Comparison of ENCODE assay signal across 15 cellular contexts in genomic region chr1:55235722-55236121, GRCh38. TPM values are rescaled to one million over a fixed set of nuclear protein-coding genes. Genes with fewer than 3 reads are reported as not detected.
A peak's percentile ranks its signal among the peaks of the same experiment; 100 is the strongest.
DNase-seq lines count a peak whose midpoint lies in the region; ATAC-seq, FAIRE-seq and TF ChIP-seq lines count a peak whose summit lies in the region.
"Had no signal": no experiment of that assay in that cellular context is flagged by ENCODE, and none has a peak within 500 bp of the region (broad histone marks: within the 10 kb centered on the region; RNA-seq: fewer than 3 reads in every experiment).

No MANE protein-coding gene starts in this region.

- no peak overlapping the region for H3K9ac ChIP-seq in SK-N-SH

- H3K9me2 ChIP-seq in SK-N-SH: no peaks in the 10 kb centered on the region
- H3K9me2 ChIP-seq in GM23338 (ENCODE audit: insufficient read depth): peaks cover 3% of the 10 kb centered on the region

- no peaks in the 10 kb centered on the region for H3K9me3 ChIP-seq in SK-N-SH
- no peaks in the 10 kb centered on the region for H3K9me3 ChIP-seq in small intestine (ENCODE audit: control insufficient read depth, low read depth)
- H3K9me3 ChIP-seq: MG63 had no signal

- no peak for TF ChIP-seq POLR2A in H54 (IDR thresholded peaks at IDR 0.05; ENCODE audit: low read depth, low read length)

- TF ChIP-seq CTCF in SK-N-SH (IDR thresholded peaks at IDR 0.05) (no peak), fibroblast of pulmonary artery (IDR thresholded peaks at IDR 0.05; ENCODE audit: low read length, missing control alignments) (no peak), GM23338 (conservative IDR thresholded peaks at IDR 0.05; ENCODE audit: low read depth in 2 of 2) (no peak)

- H3K36me3 ChIP-seq in SK-N-SH (replicated peaks in 1 of 2; ENCODE audit: control insufficient read depth in 1 of 2, insufficient read depth in 2 of 2, low read length in 1 of 2) (no peaks in the 10 kb centered on the region), small intestine (ENCODE audit: control insufficient read depth in 2 of 2, insufficient read depth in 2 of 2, low read length in 2 of 2) (no peaks in the 10 kb centered on the region), GM23338 (ENCODE audit: insufficient read depth) (no peaks in the 10 kb centered on the region)
- H3K36me3 ChIP-seq: MG63 had no signal

- CTCF ChIA-PET in SK-N-SH (lab: Yijun Ruan, JAX): interaction anchor here (0.8 to 1.4 kb wide), 2 partner anchors 11 to 13 kb away, joined by 4 to 5 read pairs; no protein-coding TSS in a partner anchor

- no peaks in the 10 kb centered on the region for H4K20me1 ChIP-seq in SK-N-SH (ENCODE audit: insufficient read depth)
- H4K20me1 ChIP-seq in GM23338 (replicated peaks; ENCODE audit: insufficient read depth): no peaks in the 10 kb centered on the region

- no peak overlapping the region for H3K27ac Mint-ChIP-seq in GM23338
- H3K27ac Mint-ChIP-seq: activated CD4-positive, alpha-beta memory T cell treated with anti-CD3 and anti-CD28 coated beads, Interleukin-2, amount 10 ng/mL, durations not matched to agents 7 days and 5 days; activated naive CD8-positive, alpha-beta T cell had no signal

- no peaks in the 10 kb centered on the region for H3F3A ChIP-seq in SK-N-SH (replicated peaks; ENCODE audit: insufficient read depth)
- H3F3A ChIP-seq in GM23338 (replicated peaks; ENCODE audit: low read depth): no peaks in the 10 kb centered on the region

- TF ChIP-seq EP300 in SK-N-SH (IDR thresholded peaks at IDR 0.05; ENCODE audit: borderline replicate concordance in 1 of 2, low read depth in 1 of 2, low read length in 1 of 2): no peak

- H3K4me3 ChIP-seq in SK-N-SH (ENCODE audit: low read depth in 2 of 2, low read length in 1 of 2) (peak overlapping the region in 1 of 2 experiments; percentile 25; a peak in 1 of 4 replicates), fibroblast of pulmonary artery (replicated peaks; ENCODE audit: low read depth, low read length) (no peak overlapping the region), small intestine (ENCODE audit: low read depth in 1 of 2, low read length in 2 of 2) (no peak overlapping the region), GM23338 (no peak overlapping the region)
- H3K4me3 ChIP-seq: lung, MG63 had no signal

- FAIRE-seq in H54 (lab: Jason Lieb, UNC): peak; percentile 84
- FAIRE-seq in small intestine (lab: Jason Lieb, UNC): no peak
- FAIRE-seq: G401.6 had no signal

- H3K4me3 Mint-ChIP-seq in GM23338: no peak overlapping the region
- H3K4me3 Mint-ChIP-seq: activated CD4-positive, alpha-beta memory T cell treated with anti-CD3 and anti-CD28 coated beads, Interleukin-2, amount 10 ng/mL, durations not matched to agents 7 days and 5 days; activated naive CD8-positive, alpha-beta T cell had no signal

- H3K4me2 ChIP-seq in SK-N-SH: 0 out of 2 replicates have a peak overlapping the region, but pooled peaks have one; percentile 18
- H3K4me2 ChIP-seq in GM23338: no peak overlapping the region

- POLR2A ChIA-PET in SK-N-SH (lab: Yijun Ruan, JAX): no interaction called here

- DNase-seq in H54 (ENCODE audit: insufficient read length, low spot score) (peak; percentile 43), SK-N-SH (no peak), fibroblast of pulmonary artery (ENCODE audit: low read depth) (peak; percentile 46), small intestine (peak; percentile 14), GM23338 (ENCODE audit: low spot score) (no peak), NCI-H1092 (lab: John Stamatoyannopoulos, UW) (no peak)
- DNase-seq: activated CD4-positive, alpha-beta memory T cell treated with anti-CD3 and anti-CD28 coated beads, Interleukin-2, amount 10 ng/mL, durations not matched to agents 7 days and 5 days; erythroblast; GOT3; MG63; NCI-H524 treated with DMSO at 0.1 percent for 48 hours had no signal

- H3K79me2 ChIP-seq in SK-N-SH (ENCODE audit: insufficient read depth): no peaks in the 10 kb centered on the region
- H3K79me2 ChIP-seq in GM23338 (replicated peaks; ENCODE audit: insufficient read depth): no peaks in the 10 kb centered on the region

- ATAC-seq in GM23338: no peak
- no peak for ATAC-seq in HG03025 (IDR thresholded peaks at IDR 0.05; ENCODE audit: low FRiP score, unreplicated experiment)

- H3K36me3 Mint-ChIP-seq in GM23338 (ENCODE audit: low read depth): no peaks in the 10 kb centered on the region
- H3K36me3 Mint-ChIP-seq: activated naive CD8-positive, alpha-beta T cell had no signal

- H3K27me3 Mint-ChIP-seq in GM23338 (ENCODE audit: insufficient read depth, low read depth, poor library complexity): peaks cover 4% of the 10 kb centered on the region
- H3K27me3 Mint-ChIP-seq: activated naive CD8-positive, alpha-beta T cell had no signal

- H3K4me1 ChIP-seq in SK-N-SH (ENCODE audit: control insufficient read depth in 1 of 2, insufficient read depth in 2 of 2, low read depth in 1 of 2, low read length in 1 of 2) (no peaks in the 10 kb centered on the region), small intestine (ENCODE audit: control insufficient read depth in 2 of 2, insufficient read depth in 1 of 2, low read depth in 1 of 2, low read length in 1 of 2) (no peaks in the 10 kb centered on the region), GM23338 (ENCODE audit: insufficient read depth) (no peaks in the 10 kb centered on the region)

- no peak for TF ChIP-seq RAD21 in SK-N-SH (IDR thresholded peaks at IDR 0.05; ENCODE audit: low read length)

- 31% methylated on average over 4 of the region's 4 CpGs for WGBS in SK-N-SH (ENCODE audit: low lambda C conversion rate)
- WGBS in small intestine, 3 donors: 32 to 37% (median 35%) methylated on average over 4 of the region's 4 CpGs

- no peaks in the 10 kb centered on the region for H3K9me3 Mint-ChIP-seq in GM23338
- H3K9me3 Mint-ChIP-seq: activated CD4-positive, alpha-beta memory T cell treated with anti-CD3 and anti-CD28 coated beads, Interleukin-2, amount 10 ng/mL, durations not matched to agents 7 days and 5 days had no signal

- H3K4me1 Mint-ChIP-seq in GM23338: peaks cover 11% of the 10 kb centered on the region

- H2AFZ ChIP-seq in SK-N-SH (ENCODE audit: low read depth): 0 out of 2 replicates have a peak overlapping the region, but pooled peaks have one; percentile 19
- H2AFZ ChIP-seq in GM23338: no peak overlapping the region

- H3K27ac ChIP-seq in SK-N-SH (ENCODE audit: low read depth in 2 of 2, low read length in 1 of 2) (peak overlapping the region; percentile 7 to 23; a peak in 2 of 4 replicates), small intestine (ENCODE audit: low read depth in 1 of 2, low read length in 1 of 2) (no peak overlapping the region), GM23338 (ENCODE audit: low read depth) (no peak overlapping the region)

- H3K27me3 ChIP-seq in SK-N-SH (ENCODE audit: insufficient read depth): no peaks in the 10 kb centered on the region
- no peaks in the 10 kb centered on the region for H3K27me3 ChIP-seq in small intestine (ENCODE audit: control insufficient read depth in 2 of 2, insufficient read depth in 2 of 2, low read length in 2 of 2)
- H3K27me3 ChIP-seq in GM23338 (ENCODE audit: insufficient read depth): 0 out of 2 replicates have a peak, but pooled peaks cover 3% of the 10 kb centered on the region
- H3K27me3 ChIP-seq: MG63 had no signal

TF ChIP-seq in SK-N-SH, 30 proteins besides CTCF, POLR2A, EP300 and RAD21 (continues in another document):
- TF ChIP-seq RFX5 (IDR thresholded peaks at IDR 0.05; ENCODE audit: low read length): no peak
- no peak for TF ChIP-seq POLR2AphosphoS5 (IDR thresholded peaks at IDR 0.05; ENCODE audit: low read depth, low read length)
- no peak for TF ChIP-seq EZH2phosphoT487 (IDR thresholded peaks at IDR 0.05; ENCODE audit: borderline replicate concordance, low read depth)
- 0 out of 2 replicates have a peak, but pooled peaks have one; percentile 31 for TF ChIP-seq TEAD4 (IDR thresholded peaks at IDR 0.05; ENCODE audit: borderline replicate concordance, insufficient read depth)
- peak; percentile 47; the same call in 1 of the 2 replicates for TF ChIP-seq JUND (IDR thresholded peaks at IDR 0.05)
- TF ChIP-seq NRF1 (IDR thresholded peaks at IDR 0.05; ENCODE audit: low read depth, low read length): no peak
- TF ChIP-seq TCF12 (IDR thresholded peaks at IDR 0.05): peak; percentile 66
- no peak for TF ChIP-seq CHD2 (IDR thresholded peaks at IDR 0.05; ENCODE audit: low read length, partially characterized antibody)

TF ChIP-seq in GM23338, 12 proteins besides CTCF, POLR2A, EP300 and RAD21 (continues in another document):
- no peak for TF ChIP-seq JUNB (IDR thresholded peaks at IDR 0.05; ENCODE audit: unreplicated experiment)

RNA-seq across cellular contexts. Expression of gene USP24, which starts 20.6 kb away (rescaled TPM):
- polyA plus RNA-seq in SK-N-SH (2012; rRNA removed) (8.1 and 8.7 TPM in 2 replicates), small intestine (10 to 100 TPM in 2 of 3 donors, 1 to 10 TPM in 1; 7.3 to 11.4 (median 11.1) TPM), GM23338 (2016; fragmentation: Nextera tagmentation; extraction: Ambion mirVana) (11.9 and 12.1 TPM in 2 replicates)
- polyA plus RNA-seq in SK-N-SH (2012; cell fraction: cytosol; rRNA removed): 5.6 and 6.2 TPM in 2 replicates
- 20.9 and 31.1 TPM in 2 replicates for polyA plus RNA-seq in SK-N-SH (2012; cell fraction: nucleus; rRNA removed)
- 32.6 and 36.2 TPM in 2 replicates for total RNA-seq in GM23338 (2014; rRNA removed; shearing (Covaris generic))

Comparison
In these comparisons a context has a peak if more than half of its experiments do, and no peak if none do; other contexts are left out.
1. DNase-seq: peak in H54 (single experiment), fibroblast of pulmonary artery (single experiment) and small intestine (single experiment); none in SK-N-SH (single experiment), GM23338 (single experiment) and NCI-H1092 (single experiment).
2. H3K27ac ChIP-seq: peak in SK-N-SH (2 of 2); none in small intestine (0 of 2) and GM23338 (single experiment).